Comparison of ENCODE assay signal across 19 cellular contexts in genomic region chr1:94079056-94079990, GRCh38. TPM values are rescaled to one million over a fixed set of nuclear protein-coding genes. Genes with fewer than 3 reads are reported as not detected.
DNase-seq lines count a peak whose midpoint lies in the region; ATAC-seq, FAIRE-seq and TF ChIP-seq lines count a peak whose summit lies in the region.
"Had no signal": no experiment of that assay in that cellular context is flagged by ENCODE, and none has a peak within 500 bp of the region (broad histone marks: within the 10 kb centered on the region; RNA-seq: fewer than 3 reads in every experiment).

No MANE protein-coding gene starts in this region.

- WGBS in thyroid gland, 2 donors = 57 to 58% methylated on average over 6 of the region's 6 CpGs

- H3K4me2 ChIP-seq in osteoblast (ENCODE audit: insufficient read depth, low read length) = no peak overlapping the region
- H3K4me2 ChIP-seq: PC-9 had no signal

- H3K4me3 ChIP-seq in left lung = no peak overlapping the region
- no peak overlapping the region for H3K4me3 ChIP-seq in thyroid gland (replicated peaks in 1 of 3)
- no peak overlapping the region for H3K4me3 ChIP-seq in gastrocnemius medialis
- H3K4me3 ChIP-seq in osteoblast (ENCODE audit: insufficient read depth, low read length) = no peak overlapping the region
- H3K4me3 ChIP-seq: cardiac muscle cell, PC-9, right lobe of liver had no signal

- no peaks in the 10 kb centered on the region for H3K27me3 ChIP-seq in left lung
- H3K27me3 ChIP-seq in thyroid gland = no peaks in the 10 kb centered on the region
- H3K27me3 ChIP-seq in gastrocnemius medialis = no peaks in the 10 kb centered on the region
- peaks cover 2% of the 10 kb centered on the region for H3K27me3 ChIP-seq in osteoblast (ENCODE audit: insufficient read depth, low read length)
- H3K27me3 ChIP-seq: cardiac muscle cell, right lobe of liver had no signal

- no peaks in the 10 kb centered on the region for H3K79me2 ChIP-seq in osteoblast (ENCODE audit: insufficient read depth, low read length)

- ATAC-seq in HG02852 (IDR thresholded peaks at IDR 0.05; ENCODE audit: unreplicated experiment) (peak; percentile 55), left lung (peak; percentile 57), gastrocnemius medialis (no peak), HG03521 (IDR thresholded peaks at IDR 0.05; ENCODE audit: unreplicated experiment) (no peak)
- ATAC-seq: stimulated activated memory B cell treated with anti-CD40 and anti-IgM and Interleukin-4, amounts not matched to agents 10 μg/mL and 1 μg/mL and 100 μg/mL, for 72 hours had no signal

- H3K27ac ChIP-seq in left lung (no peak overlapping the region), thyroid gland (peak overlapping the region; percentile 72 to 83 (median 73)), gastrocnemius medialis (no peak overlapping the region), osteoblast (ENCODE audit: low read depth, low read length) (no peak overlapping the region)
- H3K27ac ChIP-seq: cardiac muscle cell, PC-9, right lobe of liver had no signal

- FAIRE-seq in RCC 7860 (lab: Jason Lieb, UNC) = peak; percentile 85
- FAIRE-seq: endometrium, G401.6 had no signal

- H3K9me3 ChIP-seq in left lung (no peaks in the 10 kb centered on the region), thyroid gland (no peaks in the 10 kb centered on the region), gastrocnemius medialis (no peaks in the 10 kb centered on the region), osteoblast (ENCODE audit: low read depth, low read length) (no peaks in the 10 kb centered on the region)
- H3K9me3 ChIP-seq: right lobe of liver had no signal

- in situ Hi-C loops in gastrocnemius medialis (cut with MboI; ENCODE audit: low sequenced_read_pairs in 4 of 4) = no loop called here

- no peaks in the 10 kb centered on the region for H3K4me1 ChIP-seq in left lung
- H3K4me1 ChIP-seq in thyroid gland = peaks cover 24 to 33% of the 10 kb centered on the region in 2 donors
- H3K4me1 ChIP-seq in gastrocnemius medialis = no peaks in the 10 kb centered on the region
- peaks cover 10% of the 10 kb centered on the region for H3K4me1 ChIP-seq in osteoblast (ENCODE audit: insufficient read depth, low read length)
- H3K4me1 ChIP-seq: right lobe of liver had no signal

- DNase-seq in RCC 7860 (ENCODE audit: low spot score) (peak; percentile 83), left lung (no peak), thyroid gland (peak; percentile 89), gastrocnemius medialis (no peak), osteoblast (ENCODE audit: insufficient read length, low spot score, missing footprints) (no peak)
- DNase-seq: activated B cell treated with CpG ODN at 0.5 μM for 24 hours; activated naive CD4-positive, alpha-beta T cell treated with anti-CD3 and anti-CD28 coated beads for 36 hours; CD4-positive, CD25-positive, alpha-beta regulatory T cell; H7; naive B cell; NCI-H345; PC-9; right lobe of liver had no signal

- intact Hi-C loops in left lung (cut with DNase I) (no loop called here), thyroid gland (cut with DNase I) (no loop called here), gastrocnemius medialis (cut with DNase I; ENCODE audit: low total_unique reads) (no loop called here)

- H2AFZ ChIP-seq in osteoblast (ENCODE audit: low read length) = no peak overlapping the region
- H2AFZ ChIP-seq: PC-9 had no signal

- TF ChIP-seq CTCF in left lung (IDR thresholded peaks at IDR 0.05) (no peak), thyroid gland (IDR thresholded peaks at IDR 0.05) (no peak), gastrocnemius medialis (IDR thresholded peaks at IDR 0.05 in 4 of 5, conservative IDR thresholded peaks at IDR 0.05 in 1 of 5) (no peak), osteoblast (IDR thresholded peaks at IDR 0.05; ENCODE audit: extremely low read depth, low read depth, low read length) (no peak)

- H3K36me3 ChIP-seq in left lung (no peaks in the 10 kb centered on the region), thyroid gland (no peaks in the 10 kb centered on the region), gastrocnemius medialis (no peaks in the 10 kb centered on the region), osteoblast (ENCODE audit: insufficient read depth, low read length) (no peaks in the 10 kb centered on the region)
- H3K36me3 ChIP-seq: cardiac muscle cell, right lobe of liver had no signal

- H4K20me1 ChIP-seq in osteoblast (ENCODE audit: insufficient read depth, low read length) = no peaks in the 10 kb centered on the region

- TF ChIP-seq POLR2A in thyroid gland (IDR thresholded peaks at IDR 0.05) (peak in 1 of 2 donors; percentile 28), gastrocnemius medialis (IDR thresholded peaks at IDR 0.05) (no peak)

RNA-seq across cellular contexts. Expression of gene ABCA4, which starts 41.6 kb away (rescaled TPM):
- total RNA-seq in left lung (1 to 10 TPM; 1.7 to 2.7 TPM), thyroid gland (1 to 10 TPM in 1 of 4 donors, under 1 TPM in 3; 0.44 to 1.0 (median 0.82) TPM), gastrocnemius medialis (not detected), osteoblast (under 0.01 and 1.1 TPM in 2 replicates)
- total RNA-seq: activated B cell treated with CpG ODN at 0.5 μM for 24 hours; cardiac muscle cell; CD4-positive, CD25-positive, alpha-beta regulatory T cell had no signal

Comparison
In these comparisons a context has a peak if more than half of its experiments do, and no peak if none do; other contexts are left out.
1. ATAC-seq: peak in HG02852 (single experiment) and left lung (single experiment); none in gastrocnemius medialis (0 of 2) and HG03521 (single experiment).
2. DNase-seq: peak in RCC 7860 (single experiment) and thyroid gland (2 of 2); none in left lung (0 of 2), gastrocnemius medialis (0 of 2) and osteoblast (single experiment).
3. H3K27ac ChIP-seq: peak in thyroid gland (3 of 3); none in left lung (0 of 2), gastrocnemius medialis (0 of 4) and osteoblast (single experiment).